10 cellular contexts compared by ENCODE assay signal in genomic region chr19:51460164-51460992, GRCh38. TPM values are rescaled to one million over a fixed set of nuclear protein-coding genes. Genes with fewer than 3 reads are reported as not detected.
DNase-seq lines count a peak whose midpoint lies in the region; ATAC-seq lines count a peak whose summit lies in the region.
"Had no signal": no experiment of that assay in that cellular context is flagged by ENCODE, and none has a peak within 500 bp of the region (broad histone marks: within the 10 kb centered on the region; RNA-seq: fewer than 3 reads in every experiment).

No MANE protein-coding gene starts in this region.

- H3K4me3 Mint-ChIP-seq in activated CD8-positive, alpha-beta memory T cell treated with anti-CD3 and anti-CD28 coated beads, Interleukin-2, amount 10 ng/mL, durations not matched to agents 7 days and 5 days = no peak overlapping the region

- H3K36me3 Mint-ChIP-seq in activated CD8-positive, alpha-beta memory T cell treated with anti-CD3 and anti-CD28 coated beads, Interleukin-2, amount 10 ng/mL, durations not matched to agents 7 days and 5 days = peaks cover 5% of the 10 kb centered on the region

- H3K9me3 Mint-ChIP-seq in activated CD8-positive, alpha-beta memory T cell treated with anti-CD3 and anti-CD28 coated beads, Interleukin-2, amount 10 ng/mL, durations not matched to agents 7 days and 5 days (ENCODE audit: low read depth) = no peaks in the 10 kb centered on the region

- no peak for ATAC-seq in activated CD8-positive, alpha-beta memory T cell treated with anti-CD3 and anti-CD28 coated beads, Interleukin-2, amount 10 ng/mL, durations not matched to agents 7 days and 5 days
- ATAC-seq in GM21381 (IDR thresholded peaks at IDR 0.05; ENCODE audit: unreplicated experiment) = no peak
- no peak for ATAC-seq in HG03108 (IDR thresholded peaks at IDR 0.05; ENCODE audit: unreplicated experiment)
- ATAC-seq in HG03342 (IDR thresholded peaks at IDR 0.05; ENCODE audit: unreplicated experiment) = no peak

- CTCF ChIA-PET in activated CD8-positive, alpha-beta memory T cell treated with anti-CD3 and anti-CD28 coated beads, Interleukin-2, amount 10 ng/mL, durations not matched to agents 7 days and 5 days (lab: Charles Lee) = no interaction called here

- H3K27ac Mint-ChIP-seq in activated CD8-positive, alpha-beta memory T cell treated with anti-CD3 and anti-CD28 coated beads, Interleukin-2, amount 10 ng/mL, durations not matched to agents 7 days and 5 days = no peak overlapping the region

- peaks cover 22% of the 10 kb centered on the region for H3K4me1 Mint-ChIP-seq in activated CD8-positive, alpha-beta memory T cell treated with anti-CD3 and anti-CD28 coated beads, Interleukin-2, amount 10 ng/mL, durations not matched to agents 7 days and 5 days

- peak; percentile 59 for DNase-seq in activated CD8-positive, alpha-beta memory T cell treated with anti-CD3 and anti-CD28 coated beads for 24 hours
- DNase-seq in activated CD8-positive, alpha-beta memory T cell treated with anti-CD3 and anti-CD28 coated beads, Interleukin-2, amount 10 ng/mL, durations not matched to agents 7 days and 5 days = no peak
- peak; percentile 34 for DNase-seq in SK-N-DZ (ENCODE audit: low spot score)
- peak; percentile 67 for DNase-seq in iPS-NIHi11 (ENCODE audit: low spot score)
- DNase-seq in ureter (ENCODE audit: low spot score) = peak; percentile 38
- DNase-seq: C1 segment of cervical spinal cord had no signal

- H3K27me3 Mint-ChIP-seq in activated CD8-positive, alpha-beta memory T cell treated with anti-CD3 and anti-CD28 coated beads, Interleukin-2, amount 10 ng/mL, durations not matched to agents 7 days and 5 days = peaks cover 30% of the 10 kb centered on the region

RNA-seq across cellular contexts. Expression of gene SIGLEC8, which starts 2.1 kb away (rescaled TPM):
- not detected for total RNA-seq in activated CD8-positive, alpha-beta memory T cell treated with anti-CD3 and anti-CD28 coated beads, Interleukin-2, amount 10 ng/mL, durations not matched to agents 7 days and 5 days
- not detected in 2 replicates for polyA plus RNA-seq in SK-N-DZ (2014; cell fraction: cytosol; rRNA removed)
- not detected in 2 replicates for polyA plus RNA-seq in SK-N-DZ (2014; cell fraction: nucleus; rRNA removed)
- 6.3 TPM for total RNA-seq in ureter
- total RNA-seq: T-helper 1 cell treated with Interleukin-12 subunit alpha and Interleukin-12 subunit beta and Interleukin-4 antibody, amounts not matched to agents 30 ng/mL and 1 ng/mL, for 36 hours had no signal

RNA-seq across cellular contexts. Expression of gene CEACAM18, which starts 18.0 kb away (rescaled TPM):
- not detected for total RNA-seq in activated CD8-positive, alpha-beta memory T cell treated with anti-CD3 and anti-CD28 coated beads, Interleukin-2, amount 10 ng/mL, durations not matched to agents 7 days and 5 days
- polyA plus RNA-seq in SK-N-DZ (2014; cell fraction: cytosol; rRNA removed) = not detected in 2 replicates
- polyA plus RNA-seq in SK-N-DZ (2014; cell fraction: nucleus; rRNA removed) = not detected in 2 replicates
- total RNA-seq in ureter = not detected
- total RNA-seq: T-helper 1 cell treated with Interleukin-12 subunit alpha and Interleukin-12 subunit beta and Interleukin-4 antibody, amounts not matched to agents 30 ng/mL and 1 ng/mL, for 36 hours had no signal

RNA-seq across cellular contexts. Expression of gene SIGLEC12, which starts 41.2 kb away (rescaled TPM):
- total RNA-seq in activated CD8-positive, alpha-beta memory T cell treated with anti-CD3 and anti-CD28 coated beads, Interleukin-2, amount 10 ng/mL, durations not matched to agents 7 days and 5 days = 1 to 10 TPM in 1 of 2 experiments, under 1 TPM in 1; 0.98 to 3.9 TPM
- not detected in 2 replicates for polyA plus RNA-seq in SK-N-DZ (2014; cell fraction: cytosol; rRNA removed)
- polyA plus RNA-seq in SK-N-DZ (2014; cell fraction: nucleus; rRNA removed) = not detected in 2 replicates
- 0.34 TPM for total RNA-seq in ureter
- total RNA-seq: T-helper 1 cell treated with Interleukin-12 subunit alpha and Interleukin-12 subunit beta and Interleukin-4 antibody, amounts not matched to agents 30 ng/mL and 1 ng/mL, for 36 hours had no signal

RNA-seq across cellular contexts. Expression of gene SIGLEC10, which starts 42.9 kb away (rescaled TPM):
- 1 to 10 TPM; 1.4 to 2.1 TPM for total RNA-seq in activated CD8-positive, alpha-beta memory T cell treated with anti-CD3 and anti-CD28 coated beads, Interleukin-2, amount 10 ng/mL, durations not matched to agents 7 days and 5 days
- polyA plus RNA-seq in SK-N-DZ (2014; cell fraction: cytosol; rRNA removed) = 0.99 and 1.8 TPM in 2 replicates
- 0.65 and 1.2 TPM in 2 replicates for polyA plus RNA-seq in SK-N-DZ (2014; cell fraction: nucleus; rRNA removed)
- 14.0 TPM for total RNA-seq in ureter
